ENCODE assay signal across 15 cellular contexts in the genomic region with DNA sequence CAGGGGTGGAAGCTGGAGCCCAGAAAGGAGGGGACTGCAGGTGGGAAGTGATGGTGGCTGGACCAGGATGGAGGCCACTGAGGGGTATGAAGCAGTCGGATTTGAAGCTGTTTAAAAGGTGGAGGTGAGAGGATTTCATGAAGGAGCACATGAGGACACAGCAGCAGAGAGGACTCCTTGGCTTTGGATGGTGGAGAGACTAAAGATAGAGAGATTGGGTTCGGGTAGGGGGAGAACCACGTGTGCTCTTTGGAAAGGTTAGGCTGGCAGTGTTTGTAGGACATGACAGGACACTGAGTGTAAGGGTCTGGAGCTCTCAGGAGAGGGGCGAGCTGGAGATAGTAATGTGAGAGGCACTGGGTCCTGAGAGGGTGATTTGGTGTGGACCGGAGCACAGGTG. TPM values are rescaled to one million over a fixed set of nuclear protein-coding genes. Genes with fewer than 3 reads are reported as not detected.
"Had no signal": no experiment of that assay in that cellular context is flagged by ENCODE, and none has a peak within 500 bp of the region (broad histone marks: within the 10 kb centered on the region; RNA-seq: fewer than 3 reads in every experiment).

No MANE protein-coding gene starts in this region.

- H3K27ac Mint-ChIP-seq: activated naive CD4-positive, alpha-beta T cell treated with anti-CD3 and anti-CD28 coated beads for 36 hours; activated T-helper 2 cell treated with anti-CD3 and anti-CD28 coated beads, Interferon-gamma antibody, Interleukin-2, Interleukin-4, amounts not matched to agents 10 μg/mL and 5 μg/mL and 100 μg/mL, durations not matched to agents 14 hours and 24 hours and 36 hours; nephron; stimulated activated naive CD8-positive, alpha-beta T cell treated with anti-CD3 and anti-CD28 coated beads, Interleukin-15, Interleukin-2, amounts not matched to agents 100 ng/mL and 50 ng/mL, for 24 hours had no signal

- H3K4me3 Mint-ChIP-seq: activated naive CD4-positive, alpha-beta T cell treated with anti-CD3 and anti-CD28 coated beads for 36 hours; stimulated activated naive CD8-positive, alpha-beta T cell treated with anti-CD3 and anti-CD28 coated beads, Interleukin-15, Interleukin-2, amounts not matched to agents 100 ng/mL and 50 ng/mL, for 24 hours had no signal

- H3K4me1 Mint-ChIP-seq: nephron had no signal

- DNase-seq: activated CD4-positive, alpha-beta T cell treated with anti-CD3 and anti-CD28 coated beads, Interleukin-2, amount 50 U/mL, for 4 hours; activated CD4-positive, CD25-positive, alpha-beta regulatory T cell; activated naive CD4-positive, alpha-beta T cell treated with anti-CD3 and anti-CD28 coated beads for 36 hours; activated T-cell treated with anti-CD3 and anti-CD28 coated beads for 4 hours; adrenal gland; central memory CD4-positive, alpha-beta T cell; cortex of kidney; effector CD8-positive, alpha-beta T cell; foreskin melanocyte; T-helper 2 cell had no signal

- H3K4me3 ChIP-seq: adrenal gland, thoracic aorta had no signal

- H3K9me3 ChIP-seq: adrenal gland, thoracic aorta had no signal

- H3K9me3 Mint-ChIP-seq: activated naive CD4-positive, alpha-beta T cell treated with anti-CD3 and anti-CD28 coated beads for 36 hours; activated T-helper 2 cell treated with anti-CD3 and anti-CD28 coated beads, Interferon-gamma antibody, Interleukin-2, Interleukin-4, amounts not matched to agents 10 μg/mL and 5 μg/mL and 100 μg/mL, durations not matched to agents 14 hours and 24 hours and 36 hours; nephron; stimulated activated naive CD8-positive, alpha-beta T cell treated with anti-CD3 and anti-CD28 coated beads, Interleukin-15, Interleukin-2, amounts not matched to agents 100 ng/mL and 50 ng/mL, for 24 hours had no signal

RNA-seq across cellular contexts. Expression of a gene that starts 14.9 kb away (rescaled TPM):
- total RNA-seq: fibroblast of lung had no signal
